Comparison of ENCODE assay signal across 14 cellular contexts in the genomic region with DNA sequence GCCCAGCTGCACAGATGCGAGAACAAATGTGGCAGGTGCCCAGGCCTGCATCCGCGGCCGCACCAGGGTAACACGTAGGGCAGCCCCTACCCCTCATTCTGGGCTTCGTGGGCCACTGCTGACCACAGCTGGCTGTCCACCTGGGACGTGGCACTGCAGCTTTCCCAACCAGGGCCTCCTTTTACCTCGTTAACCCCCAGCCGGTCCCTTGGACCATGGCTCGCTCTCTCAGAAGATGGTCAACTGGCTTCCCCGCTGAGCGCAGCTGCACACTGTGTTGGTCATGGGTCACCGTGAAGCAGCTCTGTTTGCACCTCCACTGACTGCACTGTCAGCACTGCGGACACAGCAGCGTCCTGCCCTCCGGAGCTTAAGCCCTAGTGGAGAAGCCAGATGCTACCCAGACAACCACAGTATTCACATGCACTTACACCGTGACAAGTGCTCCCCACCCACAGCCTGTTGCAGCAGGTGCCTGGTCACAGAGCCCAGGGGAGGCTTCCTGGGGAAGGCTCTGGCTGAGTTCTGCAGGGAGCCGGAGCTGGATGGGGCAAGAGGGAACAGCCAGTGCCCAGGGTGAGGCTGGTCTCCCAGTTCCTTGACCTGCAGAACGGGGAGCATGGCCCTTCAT. TPM values are rescaled to one million over a fixed set of nuclear protein-coding genes. Genes with fewer than 3 reads are reported as not detected.
DNase-seq lines count a peak whose midpoint lies in the region; ATAC-seq and TF ChIP-seq lines count a peak whose summit lies in the region.
"Had no signal": no experiment of that assay in that cellular context is flagged by ENCODE, and none has a peak within 500 bp of the region (broad histone marks: within the 10 kb centered on the region; RNA-seq: fewer than 3 reads in every experiment).

No MANE protein-coding gene starts in this region.

- no peak overlapping the region for H2BK20ac ChIP-seq in IMR-90 (ENCODE audit: low read depth, low read length)

- POLR2A ChIA-PET in Caco-2 (lab: Charles Lee) (interaction anchor here (1.0 kb wide), 2 partner anchors 10 to 190 kb away, joined by 4 read pairs; a partner anchor contains a TSS), IMR-90 (lab: Charles Lee; ENCODE audit: unreplicated experiment) (no interaction called here)

- dilution Hi-C loops in IMR-90 (cut with HindIII; ENCODE audit: low sequenced_read_pairs, unreplicated experiment), result no loop called here

- WGBS in IMR-90 (ENCODE audit: extremely low coverage in 2 of 2, insufficient read length in 1 of 2), 2 experiments, result 77% methylated on average over 12 of the region's 19 CpGs; no CpG with 5 or more reads in 1 of the 2 experiments
- WGBS in esophagus muscularis mucosa, result 96% methylated on average over 14 of the region's 19 CpGs

- H3K4me3 ChIP-seq in Caco-2 (ENCODE audit: low read depth, low read length) (no peak overlapping the region), IMR-90 (ENCODE audit: insufficient read depth, low read depth, low read length) (no peak overlapping the region), MG63 (no peak overlapping the region), esophagus muscularis mucosa (no peak overlapping the region)
- H3K4me3 ChIP-seq: stomach had no signal

- TF ChIP-seq RAD21 in IMR-90 (IDR thresholded peaks at IDR 0.05; ENCODE audit: low read length), result no peak

- CTCF ChIA-PET in Caco-2 (lab: Charles Lee) (interaction anchor here (1.0 to 1.3 kb wide), 2 partner anchors 10 to 106 kb away, joined by 3 to 5 read pairs; a partner anchor contains a TSS), IMR-90 (lab: Yijun Ruan, JAX) (no interaction called here)

- no peaks in the 10 kb centered on the region for H3K79me1 ChIP-seq in IMR-90 (ENCODE audit: low read depth in 1 of 2, low read length in 2 of 2)

- H3K9me3 ChIP-seq in Caco-2 (no peaks in the 10 kb centered on the region), IMR-90 (ENCODE audit: control insufficient read depth, insufficient read depth, low read length) (no peaks in the 10 kb centered on the region), MG63 (no peaks in the 10 kb centered on the region), esophagus muscularis mucosa (no peaks in the 10 kb centered on the region)
- H3K9me3 ChIP-seq: stomach had no signal

- peak overlapping the region; percentile 47 for H3K4me3 Mint-ChIP-seq in Caco-2 (ENCODE audit: unreplicated experiment)

- no peak overlapping the region for H3K14ac ChIP-seq in IMR-90 (replicated peaks; ENCODE audit: low read depth, low read length)

- H3K27me3 Mint-ChIP-seq in Caco-2 (ENCODE audit: insufficient read depth, unreplicated experiment), result no peaks in the 10 kb centered on the region

- H4K20me1 ChIP-seq in IMR-90 (ENCODE audit: insufficient read depth, low read length), result no peaks in the 10 kb centered on the region

- H3K36me3 Mint-ChIP-seq in Caco-2 (ENCODE audit: insufficient read depth, unreplicated experiment), result no peaks in the 10 kb centered on the region

- TF ChIP-seq CTCF in Caco-2 (IDR thresholded peaks at IDR 0.05; ENCODE audit: insufficient read depth in 1 of 2, low read depth in 1 of 2, low read length in 1 of 2, severe bottlenecking in 1 of 2, unreplicated experiment in 1 of 2) (no peak), IMR-90 (conservative IDR thresholded peaks at IDR 0.05; ENCODE audit: low read depth, low read length) (no peak), esophagus muscularis mucosa (IDR thresholded peaks at IDR 0.05) (no peak)

- no peak overlapping the region for H3K56ac ChIP-seq in IMR-90 (ENCODE audit: extremely low read depth, insufficient read depth, low read length)

- TF ChIP-seq EP300 in esophagus muscularis mucosa (IDR thresholded peaks at IDR 0.05), result no peak

- no peak overlapping the region for H3K23ac ChIP-seq in IMR-90 (ENCODE audit: low read depth, low read length)

- H3K27ac Mint-ChIP-seq in Caco-2 (ENCODE audit: unreplicated experiment), result peak overlapping the region; percentile 91

- no peaks in the 10 kb centered on the region for H3K9me3 Mint-ChIP-seq in Caco-2 (ENCODE audit: unreplicated experiment)

- H2AFZ ChIP-seq in IMR-90 (replicated peaks; ENCODE audit: low read length, poor library complexity), result peak overlapping the region; percentile 69

- no peak overlapping the region for H2AK9ac ChIP-seq in IMR-90 (replicated peaks; ENCODE audit: low read depth, low read length, poor library complexity)

- no peak overlapping the region for H3K18ac ChIP-seq in IMR-90 (ENCODE audit: low read depth, low read length)

- no peak overlapping the region for H4K91ac ChIP-seq in IMR-90 (ENCODE audit: insufficient read depth, low read depth, low read length)

- H3K27me3 ChIP-seq in Caco-2 (replicated peaks; ENCODE audit: control insufficient read depth, insufficient read depth, low read length) (no peaks in the 10 kb centered on the region), IMR-90 (ENCODE audit: control insufficient read depth, insufficient read depth, low read length) (peaks cover 42% of the 10 kb centered on the region), MG63 (no peaks in the 10 kb centered on the region; the same call in none of the 2 replicates), esophagus muscularis mucosa (peaks cover 0 to 26% (median 0%) of the 10 kb centered on the region in 4 donors)

- H2BK5ac ChIP-seq in IMR-90 (ENCODE audit: low read depth, low read length, poor library complexity, severe bottlenecking), result no peak overlapping the region

- no peak for TF ChIP-seq POLR2A in IMR-90 (IDR thresholded peaks at IDR 0.05; ENCODE audit: low read depth, low read length)
- TF ChIP-seq POLR2A in esophagus muscularis mucosa (IDR thresholded peaks at IDR 0.05; ENCODE audit: low read depth), result no peak

- no peak overlapping the region for H3K4ac ChIP-seq in IMR-90 (ENCODE audit: low read depth, low read length)

- H3K9ac ChIP-seq in IMR-90 (ENCODE audit: low read depth, low read length), result no peak overlapping the region

- H3K27ac ChIP-seq in IMR-90 (ENCODE audit: insufficient read depth, low read length), result no peak overlapping the region
- no peak overlapping the region for H3K27ac ChIP-seq in esophagus muscularis mucosa (replicated peaks in 1 of 4)
- H3K27ac ChIP-seq: stomach had no signal

- intact Hi-C loops in Caco-2 (cut with micrococcal nuclease; ENCODE audit: unreplicated experiment) (no loop called here), IMR-90 (cut with micrococcal nuclease) (no loop called here), esophagus muscularis mucosa (cut with DNase I) (no loop called here)

- in situ Hi-C loops in IMR-90 (cut with MboI; ENCODE audit: low sequenced_read_pairs), result no loop called here

- H4K8ac ChIP-seq in IMR-90 (ENCODE audit: low read depth in 2 of 2, low read length in 2 of 2), result no peak overlapping the region

- BruUV-seq in Caco-2 (replicated peaks; lab: Mats Ljungman, UMichigan) (no TSS peak), IMR-90 (replicated peaks; lab: Mats Ljungman, UMichigan) (no TSS peak)

- no peak overlapping the region for H2BK120ac ChIP-seq in IMR-90 (ENCODE audit: low read depth, low read length)

- H4K5ac ChIP-seq in IMR-90 (ENCODE audit: low read depth, low read length), result no peak overlapping the region

- no peak overlapping the region for H2BK15ac ChIP-seq in IMR-90 (ENCODE audit: low read depth, low read length)

- no peak overlapping the region for H2AK5ac ChIP-seq in IMR-90 (ENCODE audit: low read depth, low read length)

- H3K36me3 ChIP-seq in Caco-2 (ENCODE audit: control insufficient read depth, insufficient read depth, low read length) (no peaks in the 10 kb centered on the region), IMR-90 (ENCODE audit: control insufficient read depth, insufficient read depth, low read length) (no peaks in the 10 kb centered on the region), MG63 (no peaks in the 10 kb centered on the region), esophagus muscularis mucosa (no peaks in the 10 kb centered on the region)
- H3K36me3 ChIP-seq: stomach had no signal

- no peak for DNase-seq in Caco-2
- DNase-seq in IMR-90, result no peak
- DNase-seq in SW480 (ENCODE audit: low spot score), result peak; percentile 40
- DNase-seq in myocyte (ENCODE audit: low read depth), result peak; percentile 70
- DNase-seq in MG63, result no peak
- no peak for DNase-seq in esophagus muscularis mucosa (ENCODE audit: extremely low spot score)
- no peak for DNase-seq in GM19240 (ENCODE audit: insufficient read length, low spot score)
- DNase-seq: activated CD8-positive, alpha-beta memory T cell treated with anti-CD3 and anti-CD28 coated beads, Interleukin-2, amount 50 U/mL, for 48 hours; activated naive CD4-positive, alpha-beta T cell treated with anti-CD3 and anti-CD28 coated beads, Interleukin-2, amount 50 U/mL, for 16 hours; cortex of kidney; SHP77; stimulated activated CD4-positive, alpha-beta T cell treated with anti-CD3 and anti-CD28 coated beads, Interleukin-12 subunit alpha, Interleukin-12 subunit beta, amount 100 ng/mL, for 4 hours; stomach had no signal

- H3K9me1 ChIP-seq in IMR-90 (ENCODE audit: insufficient read depth, low read length), result no peaks in the 10 kb centered on the region; the same call in 1 of the 2 replicates

- ATAC-seq in IMR-90 (ENCODE audit: low read depth) (no peak; the same call in 1 of the 2 replicates), GM18873 (IDR thresholded peaks at IDR 0.05; ENCODE audit: low FRiP score, unreplicated experiment) (no peak)

- no peak overlapping the region; the same call in 1 of the 2 replicates for H3K4me2 ChIP-seq in IMR-90 (ENCODE audit: low read depth, low read length)

- peaks cover 57% of the 10 kb centered on the region for H3K4me1 Mint-ChIP-seq in Caco-2 (ENCODE audit: low read depth, unreplicated experiment)

- H3K4me1 ChIP-seq in Caco-2 (peaks cover 28% of the 10 kb centered on the region), IMR-90 (ENCODE audit: control insufficient read depth, insufficient read depth, low read length) (peaks cover 6% of the 10 kb centered on the region; the same call in 1 of the 2 replicates), esophagus muscularis mucosa (no peaks in the 10 kb centered on the region)

TF ChIP-seq in IMR-90, 13 proteins besides CTCF, POLR2A, EP300 and RAD21 (continues in another document):
- TF ChIP-seq, protein P1, sequence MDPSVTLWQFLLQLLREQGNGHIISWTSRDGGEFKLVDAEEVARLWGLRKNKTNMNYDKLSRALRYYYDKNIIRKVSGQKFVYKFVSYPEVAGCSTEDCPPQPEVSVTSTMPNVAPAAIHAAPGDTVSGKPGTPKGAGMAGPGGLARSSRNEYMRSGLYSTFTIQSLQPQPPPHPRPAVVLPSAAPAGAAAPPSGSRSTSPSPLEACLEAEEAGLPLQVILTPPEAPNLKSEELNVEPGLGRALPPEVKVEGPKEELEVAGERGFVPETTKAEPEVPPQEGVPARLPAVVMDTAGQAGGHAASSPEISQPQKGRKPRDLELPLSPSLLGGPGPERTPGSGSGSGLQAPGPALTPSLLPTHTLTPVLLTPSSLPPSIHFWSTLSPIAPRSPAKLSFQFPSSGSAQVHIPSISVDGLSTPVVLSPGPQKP (IDR thresholded peaks at IDR 0.05; ENCODE audit: borderline replicate concordance, low read depth, low read length), result no peak

RNA-seq across cellular contexts. Expression of a gene that starts 10.5 kb away (rescaled TPM):
- total RNA-seq in Caco-2 (2022) (15.0 TPM in 2 replicates), IMR-90 (2012; rRNA removed) (1.1 TPM in 2 replicates), myocyte (0.08 and 0.16 TPM in 2 replicates), esophagus muscularis mucosa (under 1 TPM in 2 of 4 donors, not detected in 2; under 0.01 to 0.46 TPM)
- 1.1 and 1.4 TPM in 2 replicates for polyA plus RNA-seq in IMR-90 (2012; rRNA removed)
- polyA plus RNA-seq in IMR-90 (2012; cell fraction: cytosol; rRNA removed), result 0.82 and 0.98 TPM in 2 replicates
- 3.8 and 5.2 TPM in 2 replicates for polyA plus RNA-seq in IMR-90 (2012; cell fraction: nucleus; rRNA removed; ENCODE audit: low replicate concordance)
- polyA plus RNA-seq in myocyte (2012), result 0.06 TPM
- not detected in 2 replicates for total RNA-seq in MG63 (2014; rRNA removed; shearing (Covaris generic); ENCODE audit: low replicate concordance)

Comparison
In these comparisons a context has a peak if more than half of its experiments do, and no peak if none do; other contexts are left out.
1. DNase-seq: peak in SW480 (single experiment) and myocyte (single experiment); none in Caco-2 (0 of 2), IMR-90 (single experiment), MG63 (single experiment), esophagus muscularis mucosa (single experiment) and GM19240 (single experiment).